In genomic region chr12:8026282-8026637, GRCh38 we compare ENCODE assay signal across 7 cellular contexts. TPM values are rescaled to one million over a fixed set of nuclear protein-coding genes. Genes with fewer than 3 reads are reported as not detected.
DNase-seq lines count a peak whose midpoint lies in the region; ATAC-seq, FAIRE-seq and TF ChIP-seq lines count a peak whose summit lies in the region.

No MANE protein-coding gene starts in this region.

- no TSS peak for BruUV-seq in endothelial cell of umbilical vein (replicated peaks; lab: Mats Ljungman, UMichigan)

- no peaks in the 10 kb centered on the region for H3F3A ChIP-seq in OCI-LY1 (ENCODE audit: insufficient read depth, low read length)

- DNase-seq in HCEC 1CT (peak; percentile 71), endothelial cell of umbilical vein (ENCODE audit: low read depth, low spot score) (no peak), dermis blood vessel endothelial cell (no peak)

- FAIRE-seq in endothelial cell of umbilical vein (lab: Jason Lieb, UNC) = no peak

- H3K27ac Mint-ChIP-seq in nephron = peak overlapping the region; percentile 96 to 99 (median 99)

- H3K4me2 ChIP-seq in OCI-LY1 (ENCODE audit: low read length) (peak overlapping the region; percentile 82), endothelial cell of umbilical vein (ENCODE audit: insufficient read depth, low read length) (peak overlapping the region; percentile 98)

- H3K9ac ChIP-seq in OCI-LY1 (ENCODE audit: low read length) (peak overlapping the region; percentile 56), endothelial cell of umbilical vein (replicated peaks; ENCODE audit: extremely low read depth, insufficient read depth, low read length) (peak overlapping the region; percentile 99)

- CTCF ChIA-PET in endothelial cell of umbilical vein (lab: Charles Lee) = no interaction called here

- peak overlapping the region; percentile 86 to 92 (median 88) for H3K4me3 Mint-ChIP-seq in nephron

- H3K9me1 ChIP-seq in endothelial cell of umbilical vein (replicated peaks; ENCODE audit: control insufficient read depth, extremely low read depth, insufficient read depth, low read length) = no peaks in the 10 kb centered on the region

- H3K36me3 ChIP-seq in OCI-LY1 (ENCODE audit: insufficient read depth, low read length) (no peaks in the 10 kb centered on the region), endothelial cell of umbilical vein (ENCODE audit: control insufficient read depth in 2 of 2, extremely low read depth in 1 of 2, insufficient read depth in 2 of 2, low read length in 2 of 2) (no peaks in the 10 kb centered on the region)

- H3K4me3 ChIP-seq in OCI-LY1 (ENCODE audit: low read depth, low read length, poor library complexity, severe bottlenecking) (peak overlapping the region; percentile 67), endothelial cell of umbilical vein (replicated peaks in 1 of 3; ENCODE audit: insufficient read depth in 1 of 3, low read depth in 1 of 3, low read length in 3 of 3) (peak overlapping the region; percentile 47 to 97 (median 77))

- dilution Hi-C loops in endothelial cell of umbilical vein (cut with MboI; ENCODE audit: extremely low pct_ligation_motif_present, low sequenced_read_pairs) = no loop called here

- H3K4me1 Mint-ChIP-seq in nephron = no peaks in the 10 kb centered on the region

- POLR2A ChIA-PET in endothelial cell of umbilical vein (lab: Charles Lee) = no interaction called here

- no peaks in the 10 kb centered on the region for H3K9me3 Mint-ChIP-seq in nephron

- no peaks in the 10 kb centered on the region for H3K9me2 ChIP-seq in OCI-LY1 (ENCODE audit: low read depth, low read length)

- peak; percentile 34 for ATAC-seq in GM18511 (IDR thresholded peaks at IDR 0.05; ENCODE audit: unreplicated experiment)
- no peak for ATAC-seq in HG03469 (IDR thresholded peaks at IDR 0.05; ENCODE audit: unreplicated experiment)

- intact Hi-C loops in endothelial cell of umbilical vein (cut with micrococcal nuclease) = loop anchor here (1.0 to 2.0 kb wide), 7 partner anchors 8 to 837 kb away; partner anchors contain the start of genes NECAP1 and PEX5

- H2AFZ ChIP-seq in OCI-LY1 (ENCODE audit: low read length) = peak overlapping the region; percentile 71; the same call in 1 of the 2 replicates
- peak overlapping the region; percentile 94 for H2AFZ ChIP-seq in endothelial cell of umbilical vein (ENCODE audit: low read depth, low read length)

- peaks cover 11% of the 10 kb centered on the region for H3K4me1 ChIP-seq in OCI-LY1 (ENCODE audit: insufficient read depth, low read length, severe bottlenecking)
- H3K4me1 ChIP-seq in endothelial cell of umbilical vein (ENCODE audit: control insufficient read depth, extremely low read depth, insufficient read depth, low read length) = peaks cover 3% of the 10 kb centered on the region

- H3K27me3 Mint-ChIP-seq in nephron (ENCODE audit: low read depth) = no peaks in the 10 kb centered on the region

- TF ChIP-seq CTCF in OCI-LY1 (IDR thresholded peaks at IDR 0.05; ENCODE audit: low read length) (no peak), endothelial cell of umbilical vein (IDR thresholded peaks at IDR 0.05; ENCODE audit: extremely low read depth in 1 of 2, insufficient read depth in 1 of 2, low read depth in 1 of 2, low read length in 2 of 2) (no peak), nephron (IDR thresholded peaks at IDR 0.05; ENCODE audit: unreplicated experiment in 3 of 3) (no peak)

- TF ChIP-seq POLR2A in endothelial cell of umbilical vein (IDR thresholded peaks at IDR 0.05; ENCODE audit: low read depth, low read length) = peak; percentile 41

- H3K36me3 Mint-ChIP-seq in nephron (ENCODE audit: low read depth) = no peaks in the 10 kb centered on the region

- no peaks in the 10 kb centered on the region for H3K9me3 ChIP-seq in OCI-LY1 (ENCODE audit: low read length)
- no peaks in the 10 kb centered on the region for H3K9me3 ChIP-seq in endothelial cell of umbilical vein (replicated peaks; ENCODE audit: control insufficient read depth, insufficient read depth, low read length)

- no peak overlapping the region for H3K27ac ChIP-seq in OCI-LY1 (ENCODE audit: low read depth, low read length, poor library complexity, severe bottlenecking)
- peak overlapping the region; percentile 100 for H3K27ac ChIP-seq in endothelial cell of umbilical vein (ENCODE audit: insufficient read depth, low read depth, low read length)

- H4K20me1 ChIP-seq in OCI-LY1 (ENCODE audit: insufficient read depth, low read length) = no peaks in the 10 kb centered on the region
- no peaks in the 10 kb centered on the region for H4K20me1 ChIP-seq in endothelial cell of umbilical vein (replicated peaks; ENCODE audit: control insufficient read depth, extremely low read depth, insufficient read depth, low read length)

- H3K79me2 ChIP-seq in OCI-LY1 (ENCODE audit: insufficient read depth, low read length) = no peaks in the 10 kb centered on the region
- no peaks in the 10 kb centered on the region for H3K79me2 ChIP-seq in endothelial cell of umbilical vein (ENCODE audit: control insufficient read depth, insufficient read depth, low read length)

- H3K27me3 ChIP-seq in OCI-LY1 (ENCODE audit: insufficient read depth, low read length) (no peaks in the 10 kb centered on the region), endothelial cell of umbilical vein (ENCODE audit: control insufficient read depth in 2 of 2, insufficient read depth in 2 of 2, low read length in 2 of 2) (no peaks in the 10 kb centered on the region)

TF ChIP-seq in endothelial cell of umbilical vein, 7 proteins besides CTCF, POLR2A, EP300 and RAD21:
- TF ChIP-seq FOS (IDR thresholded peaks at IDR 0.05; ENCODE audit: borderline replicate concordance, insufficient read depth, low read length) = no peak
- TF ChIP-seq MAX (IDR thresholded peaks at IDR 0.05; ENCODE audit: insufficient read depth, insufficient read length) = no peak
- TF ChIP-seq MYC (IDR thresholded peaks at IDR 0.05; ENCODE audit: low read depth, low read length) = no peak
- no peak for TF ChIP-seq GATA2 (IDR thresholded peaks at IDR 0.05; ENCODE audit: insufficient read depth, insufficient read length, low read depth, low read length)
- TF ChIP-seq JUN (IDR thresholded peaks at IDR 0.05; ENCODE audit: borderline replicate concordance, insufficient read depth, insufficient read length, low read depth) = no peak

RNA-seq across cellular contexts. Expression of gene FOXJ2, which starts 6.3 kb away (rescaled TPM):
- total RNA-seq in endothelial cell of umbilical vein (13.3 and 13.9 TPM in 2 replicates), dermis blood vessel endothelial cell (4.9 and 7.4 TPM in 2 replicates)
- polyA plus RNA-seq in endothelial cell of umbilical vein = 5.3 and 6.2 TPM in 2 replicates
- polyA plus RNA-seq in endothelial cell of umbilical vein (2011; cell fraction: cytosol; rRNA removed) = 4.6 and 4.8 TPM in 2 replicates
- polyA plus RNA-seq in endothelial cell of umbilical vein (2011; cell fraction: nucleus; rRNA removed) = 6.2 and 8.0 TPM in 2 replicates
- 8.5 TPM in 2 replicates for polyA plus RNA-seq in endothelial cell of umbilical vein (2012)
- 6.7 and 7.5 TPM in 2 replicates for polyA minus RNA-seq in endothelial cell of umbilical vein
- polyA minus RNA-seq in endothelial cell of umbilical vein (2011; cell fraction: cytosol; rRNA and poly(A)+ RNA removed) = 4.6 TPM
- polyA minus RNA-seq in endothelial cell of umbilical vein (2011; cell fraction: nucleus; rRNA and poly(A)+ RNA removed) = 4.6 and 5.9 TPM in 2 replicates

RNA-seq across cellular contexts. Expression of gene C3AR1, which starts 39.9 kb away (rescaled TPM):
- total RNA-seq in endothelial cell of umbilical vein (0.21 and 0.22 TPM in 2 replicates), dermis blood vessel endothelial cell (0.09 TPM in 1 of 2 replicates, not detected in the other)
- 0.70 and 1.1 TPM in 2 replicates for polyA plus RNA-seq in endothelial cell of umbilical vein
- polyA plus RNA-seq in endothelial cell of umbilical vein (2011; cell fraction: cytosol; rRNA removed) = 0.18 and 0.38 TPM in 2 replicates
- polyA plus RNA-seq in endothelial cell of umbilical vein (2011; cell fraction: nucleus; rRNA removed) = 0.11 and 0.24 TPM in 2 replicates
- 0.12 and 0.42 TPM in 2 replicates for polyA plus RNA-seq in endothelial cell of umbilical vein (2012)
- 0.25 and 1.7 TPM in 2 replicates for polyA minus RNA-seq in endothelial cell of umbilical vein
- polyA minus RNA-seq in endothelial cell of umbilical vein (2011; cell fraction: cytosol; rRNA and poly(A)+ RNA removed) = not detected
- 0.24 TPM in 1 of 2 replicates, not detected in the other for polyA minus RNA-seq in endothelial cell of umbilical vein (2011; cell fraction: nucleus; rRNA and poly(A)+ RNA removed)

RNA-seq across cellular contexts. Expression of gene NECAP1, which starts 55.8 kb away (rescaled TPM):
- total RNA-seq in endothelial cell of umbilical vein (23.6 and 24.6 TPM in 2 replicates), dermis blood vessel endothelial cell (45.6 and 59.1 TPM in 2 replicates)
- polyA plus RNA-seq in endothelial cell of umbilical vein = 18.9 and 23.4 TPM in 2 replicates
- polyA plus RNA-seq in endothelial cell of umbilical vein (2011; cell fraction: cytosol; rRNA removed) = 20.1 and 25.3 TPM in 2 replicates
- 36.7 and 40.1 TPM in 2 replicates for polyA plus RNA-seq in endothelial cell of umbilical vein (2011; cell fraction: nucleus; rRNA removed)
- polyA plus RNA-seq in endothelial cell of umbilical vein (2012) = 20.5 and 22.1 TPM in 2 replicates
- 21.7 and 25.3 TPM in 2 replicates for polyA minus RNA-seq in endothelial cell of umbilical vein
- 14.4 TPM for polyA minus RNA-seq in endothelial cell of umbilical vein (2011; cell fraction: cytosol; rRNA and poly(A)+ RNA removed)
- 22.5 and 25.9 TPM in 2 replicates for polyA minus RNA-seq in endothelial cell of umbilical vein (2011; cell fraction: nucleus; rRNA and poly(A)+ RNA removed)
